In the genomic region with DNA sequence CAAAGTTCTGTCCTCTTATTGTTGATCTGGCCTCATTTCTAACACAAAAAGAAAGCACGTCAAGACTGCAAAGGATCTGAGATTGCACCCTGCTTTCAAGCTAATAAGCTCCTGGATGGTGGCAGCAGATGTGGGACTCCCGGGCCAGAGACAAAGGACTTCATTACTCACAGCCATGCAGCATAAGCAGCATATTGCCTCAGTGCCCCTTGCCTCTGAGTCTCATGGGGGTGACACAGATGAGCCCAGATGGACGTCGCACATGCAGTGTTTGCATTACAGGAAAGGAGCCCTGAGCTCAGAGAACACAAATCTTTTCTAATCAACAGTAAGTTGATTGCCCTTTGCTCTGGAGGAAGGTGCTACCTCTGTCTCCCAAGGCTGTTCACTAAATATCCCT, we compare ENCODE assay signal across 1 cellular context.
TF ChIP-seq lines count a peak whose summit lies in the region.

No MANE protein-coding gene starts in this region.

TF ChIP-seq in GM23338, 12 proteins besides CTCF, POLR2A, EP300 and RAD21 (continued from another document):
- TF ChIP-seq, protein P1, sequence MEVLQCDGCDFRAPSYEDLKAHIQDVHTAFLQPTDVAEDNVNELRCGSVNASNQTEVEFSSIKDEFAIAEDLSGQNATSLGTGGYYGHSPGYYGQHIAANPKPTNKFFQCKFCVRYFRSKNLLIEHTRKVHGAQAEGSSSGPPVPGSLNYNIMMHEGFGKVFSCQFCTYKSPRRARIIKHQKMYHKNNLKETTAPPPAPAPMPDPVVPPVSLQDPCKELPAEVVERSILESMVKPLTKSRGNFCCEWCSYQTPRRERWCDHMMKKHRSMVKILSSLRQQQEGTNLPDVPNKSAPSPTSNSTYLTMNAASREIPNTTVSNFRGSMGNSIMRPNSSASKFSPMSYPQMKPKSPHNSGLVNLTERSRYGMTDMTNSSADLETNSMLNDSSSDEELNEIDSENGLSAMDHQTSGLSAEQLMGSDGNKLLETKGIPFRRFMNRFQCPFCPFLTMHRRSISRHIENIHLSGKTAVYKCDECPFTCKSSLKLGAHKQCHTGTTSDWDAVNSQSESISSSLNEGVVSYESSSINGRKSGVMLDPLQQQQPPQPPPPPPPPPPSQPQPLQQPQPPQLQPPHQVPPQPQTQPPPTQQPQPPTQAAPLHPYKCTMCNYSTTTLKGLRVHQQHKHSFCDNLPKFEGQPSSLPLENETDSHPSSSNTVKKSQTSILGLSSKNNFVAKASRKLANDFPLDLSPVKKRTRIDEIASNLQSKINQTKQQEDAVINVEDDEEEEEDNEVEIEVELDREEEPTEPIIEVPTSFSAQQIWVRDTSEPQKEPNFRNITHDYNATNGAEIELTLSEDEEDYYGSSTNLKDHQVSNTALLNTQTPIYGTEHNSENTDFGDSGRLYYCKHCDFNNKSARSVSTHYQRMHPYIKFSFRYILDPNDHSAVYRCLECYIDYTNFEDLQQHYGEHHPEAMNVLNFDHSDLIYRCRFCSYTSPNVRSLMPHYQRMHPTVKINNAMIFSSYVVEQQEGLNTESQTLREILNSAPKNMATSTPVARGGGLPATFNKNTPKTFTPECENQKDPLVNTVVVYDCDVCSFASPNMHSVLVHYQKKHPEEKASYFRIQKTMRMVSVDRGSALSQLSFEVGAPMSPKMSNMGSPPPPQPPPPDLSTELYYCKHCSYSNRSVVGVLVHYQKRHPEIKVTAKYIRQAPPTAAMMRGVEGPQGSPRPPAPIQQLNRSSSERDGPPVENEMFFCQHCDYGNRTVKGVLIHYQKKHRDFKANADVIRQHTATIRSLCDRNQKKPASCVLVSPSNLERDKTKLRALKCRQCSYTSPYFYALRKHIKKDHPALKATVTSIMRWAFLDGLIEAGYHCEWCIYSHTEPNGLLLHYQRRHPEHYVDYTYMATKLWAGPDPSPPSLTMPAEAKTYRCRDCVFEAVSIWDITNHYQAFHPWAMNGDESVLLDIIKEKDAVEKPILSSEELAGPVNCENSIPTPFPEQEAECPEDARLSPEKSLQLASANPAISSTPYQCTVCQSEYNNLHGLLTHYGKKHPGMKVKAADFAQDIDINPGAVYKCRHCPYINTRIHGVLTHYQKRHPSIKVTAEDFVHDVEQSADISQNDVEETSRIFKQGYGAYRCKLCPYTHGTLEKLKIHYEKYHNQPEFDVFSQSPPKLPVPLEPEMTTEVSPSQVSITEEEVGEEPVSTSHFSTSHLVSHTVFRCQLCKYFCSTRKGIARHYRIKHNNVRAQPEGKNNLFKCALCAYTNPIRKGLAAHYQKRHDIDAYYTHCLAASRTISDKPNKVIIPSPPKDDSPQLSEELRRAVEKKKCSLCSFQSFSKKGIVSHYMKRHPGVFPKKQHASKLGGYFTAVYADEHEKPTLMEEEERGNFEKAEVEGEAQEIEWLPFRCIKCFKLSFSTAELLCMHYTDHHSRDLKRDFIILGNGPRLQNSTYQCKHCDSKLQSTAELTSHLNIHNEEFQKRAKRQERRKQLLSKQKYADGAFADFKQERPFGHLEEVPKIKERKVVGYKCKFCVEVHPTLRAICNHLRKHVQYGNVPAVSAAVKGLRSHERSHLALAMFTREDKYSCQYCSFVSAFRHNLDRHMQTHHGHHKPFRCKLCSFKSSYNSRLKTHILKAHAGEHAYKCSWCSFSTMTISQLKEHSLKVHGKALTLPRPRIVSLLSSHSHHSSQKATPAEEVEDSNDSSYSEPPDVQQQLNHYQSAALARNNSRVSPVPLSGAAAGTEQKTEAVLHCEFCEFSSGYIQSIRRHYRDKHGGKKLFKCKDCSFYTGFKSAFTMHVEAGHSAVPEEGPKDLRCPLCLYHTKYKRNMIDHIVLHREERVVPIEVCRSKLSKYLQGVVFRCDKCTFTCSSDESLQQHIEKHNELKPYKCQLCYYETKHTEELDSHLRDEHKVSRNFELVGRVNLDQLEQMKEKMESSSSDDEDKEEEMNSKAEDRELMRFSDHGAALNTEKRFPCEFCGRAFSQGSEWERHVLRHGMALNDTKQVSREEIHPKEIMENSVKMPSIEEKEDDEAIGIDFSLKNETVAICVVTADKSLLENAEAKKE (CRISPR knock-in tag; IDR thresholded peaks at IDR 0.05), result no peak
- no peak for TF ChIP-seq ZNF114 (CRISPR knock-in tag; IDR thresholded peaks at IDR 0.05)
- TF ChIP-seq, protein P2, sequence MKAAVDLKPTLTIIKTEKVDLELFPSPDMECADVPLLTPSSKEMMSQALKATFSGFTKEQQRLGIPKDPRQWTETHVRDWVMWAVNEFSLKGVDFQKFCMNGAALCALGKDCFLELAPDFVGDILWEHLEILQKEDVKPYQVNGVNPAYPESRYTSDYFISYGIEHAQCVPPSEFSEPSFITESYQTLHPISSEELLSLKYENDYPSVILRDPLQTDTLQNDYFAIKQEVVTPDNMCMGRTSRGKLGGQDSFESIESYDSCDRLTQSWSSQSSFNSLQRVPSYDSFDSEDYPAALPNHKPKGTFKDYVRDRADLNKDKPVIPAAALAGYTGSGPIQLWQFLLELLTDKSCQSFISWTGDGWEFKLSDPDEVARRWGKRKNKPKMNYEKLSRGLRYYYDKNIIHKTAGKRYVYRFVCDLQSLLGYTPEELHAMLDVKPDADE (IDR thresholded peaks at IDR 0.05), result no peak
- no peak for TF ChIP-seq POLR2AphosphoS5 (IDR thresholded peaks at IDR 0.05; ENCODE audit: low read depth)
- TF ChIP-seq, protein P3, sequence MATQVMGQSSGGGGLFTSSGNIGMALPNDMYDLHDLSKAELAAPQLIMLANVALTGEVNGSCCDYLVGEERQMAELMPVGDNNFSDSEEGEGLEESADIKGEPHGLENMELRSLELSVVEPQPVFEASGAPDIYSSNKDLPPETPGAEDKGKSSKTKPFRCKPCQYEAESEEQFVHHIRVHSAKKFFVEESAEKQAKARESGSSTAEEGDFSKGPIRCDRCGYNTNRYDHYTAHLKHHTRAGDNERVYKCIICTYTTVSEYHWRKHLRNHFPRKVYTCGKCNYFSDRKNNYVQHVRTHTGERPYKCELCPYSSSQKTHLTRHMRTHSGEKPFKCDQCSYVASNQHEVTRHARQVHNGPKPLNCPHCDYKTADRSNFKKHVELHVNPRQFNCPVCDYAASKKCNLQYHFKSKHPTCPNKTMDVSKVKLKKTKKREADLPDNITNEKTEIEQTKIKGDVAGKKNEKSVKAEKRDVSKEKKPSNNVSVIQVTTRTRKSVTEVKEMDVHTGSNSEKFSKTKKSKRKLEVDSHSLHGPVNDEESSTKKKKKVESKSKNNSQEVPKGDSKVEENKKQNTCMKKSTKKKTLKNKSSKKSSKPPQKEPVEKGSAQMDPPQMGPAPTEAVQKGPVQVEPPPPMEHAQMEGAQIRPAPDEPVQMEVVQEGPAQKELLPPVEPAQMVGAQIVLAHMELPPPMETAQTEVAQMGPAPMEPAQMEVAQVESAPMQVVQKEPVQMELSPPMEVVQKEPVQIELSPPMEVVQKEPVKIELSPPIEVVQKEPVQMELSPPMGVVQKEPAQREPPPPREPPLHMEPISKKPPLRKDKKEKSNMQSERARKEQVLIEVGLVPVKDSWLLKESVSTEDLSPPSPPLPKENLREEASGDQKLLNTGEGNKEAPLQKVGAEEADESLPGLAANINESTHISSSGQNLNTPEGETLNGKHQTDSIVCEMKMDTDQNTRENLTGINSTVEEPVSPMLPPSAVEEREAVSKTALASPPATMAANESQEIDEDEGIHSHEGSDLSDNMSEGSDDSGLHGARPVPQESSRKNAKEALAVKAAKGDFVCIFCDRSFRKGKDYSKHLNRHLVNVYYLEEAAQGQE (IDR thresholded peaks at IDR 0.05; ENCODE audit: unreplicated experiment), result no peak
- no peak for TF ChIP-seq CREB1 (CRISPR knock-in tag; IDR thresholded peaks at IDR 0.05; ENCODE audit: low read depth)
